ENCODE assay signal across 8 cellular contexts in the genomic region with DNA sequence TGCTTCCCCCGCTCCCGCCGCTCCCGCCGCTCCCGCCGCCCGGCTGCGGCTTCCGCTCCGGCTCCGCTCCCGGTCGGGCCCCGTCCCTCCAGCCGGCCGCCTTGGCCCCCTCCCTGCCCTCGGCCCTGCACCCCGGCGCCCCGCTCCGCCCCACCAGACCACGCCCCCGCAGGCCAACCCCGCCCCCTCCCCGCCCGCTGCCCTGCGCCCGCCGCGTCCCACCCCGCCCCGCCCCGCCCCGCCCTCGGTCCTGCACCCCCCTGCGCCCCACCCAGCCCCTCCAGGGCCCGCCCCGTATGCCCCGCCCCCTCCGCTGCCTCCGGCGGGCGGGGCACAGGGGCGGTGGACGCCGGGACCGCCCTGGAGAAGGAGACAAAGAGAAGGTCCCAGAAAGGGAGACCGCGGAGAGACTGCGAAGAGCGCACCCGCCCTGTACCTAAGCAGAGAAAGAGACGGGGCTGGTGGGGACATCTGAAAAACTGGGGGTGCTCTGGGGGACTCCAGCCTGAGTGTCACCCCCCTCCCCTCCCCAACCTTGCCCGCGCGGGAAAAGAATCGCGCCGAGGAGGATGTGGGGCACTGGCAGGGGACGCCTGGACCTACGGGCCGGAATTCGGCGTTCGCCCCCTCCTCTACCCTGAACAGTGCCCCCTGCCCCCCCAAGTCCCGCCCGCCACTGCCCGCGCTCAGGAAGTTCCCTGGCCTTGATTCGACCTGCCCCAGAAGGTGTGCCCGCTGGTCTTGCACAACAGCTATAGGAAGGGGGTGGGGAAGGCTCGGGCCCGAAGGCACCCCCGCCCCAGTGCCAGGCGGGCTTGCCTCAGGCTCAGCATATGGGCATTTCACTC. TPM values are rescaled to one million over a fixed set of nuclear protein-coding genes. Genes with fewer than 3 reads are reported as not detected.
A peak's percentile ranks its signal among the peaks of the same experiment; 100 is the strongest.
DNase-seq lines count a peak whose midpoint lies in the region; ATAC-seq and TF ChIP-seq lines count a peak whose summit lies in the region.

No MANE protein-coding gene starts in this region.

- 1 to 2% methylated on average over 32 to 70 of the region's 76 CpGs for WGBS in esophagus, 2 donors

- peak overlapping the region; percentile 96 for H3K9ac ChIP-seq in PC-3 (ENCODE audit: low read length)

- H3K27me3 Mint-ChIP-seq in activated T-cell treated with anti-CD3 and anti-CD28 coated beads, Interleukin-2, amount 50 U/mL, for 4 hours (ENCODE audit: low read depth), result no peaks in the 10 kb centered on the region

- H2AFZ ChIP-seq in PC-3 (ENCODE audit: low read length), result 0 out of 2 replicates have a peak overlapping the region, but pooled peaks have one; percentile 48

- TSS peak; percentile 69 for BruUV-seq in PC-3 (replicated peaks; lab: Mats Ljungman, UMichigan)

- CTCF ChIA-PET in PC-3 (lab: Charles Lee), result interaction anchor here (0.7 kb wide), 1 partner anchor 24 kb away, joined by 3 read pairs; no protein-coding TSS in a partner anchor

- H3K9me3 Mint-ChIP-seq in activated T-cell treated with anti-CD3 and anti-CD28 coated beads, Interleukin-2, amount 50 U/mL, for 4 hours, result no peaks in the 10 kb centered on the region

- peak; percentile 99 for DNase-seq in GM03348 (ENCODE audit: low spot score)
- DNase-seq in HT1080 (ENCODE audit: low read depth), result peak; percentile 68
- peak; percentile 87 for DNase-seq in PC-3
- peak; percentile 70 for DNase-seq in activated T-cell treated with anti-CD3 and anti-CD28 coated beads, Interleukin-2, amount 50 U/mL, for 4 hours
- peak; percentile 59 for DNase-seq in stimulated activated CD8-positive, alpha-beta memory T cell treated with anti-CD3 and anti-CD28 coated beads, Interleukin-7, amount 100 ng/mL, for 24 hours (ENCODE audit: low read depth)

- peaks cover 46% of the 10 kb centered on the region for H3K79me2 ChIP-seq in PC-3 (ENCODE audit: low read length)

- no peaks in the 10 kb centered on the region for H3K36me3 Mint-ChIP-seq in activated T-cell treated with anti-CD3 and anti-CD28 coated beads, Interleukin-2, amount 50 U/mL, for 4 hours (ENCODE audit: insufficient read depth)

- H3K27ac ChIP-seq in PC-3 (ENCODE audit: low read length), result peak overlapping the region; percentile 90
- peak overlapping the region; percentile 98 to 100 for H3K27ac ChIP-seq in esophagus (ENCODE audit: low read depth in 2 of 2, low read length in 1 of 2)
- peak overlapping the region; percentile 88 for H3K27ac ChIP-seq in muscle layer of duodenum (ENCODE audit: low read length)

- ATAC-seq in PC-3 (peak; percentile 32), HG03095 (IDR thresholded peaks at IDR 0.05; ENCODE audit: unreplicated experiment) (no peak)
- peak; percentile 82 to 88 for ATAC-seq in activated T-cell treated with anti-CD3 and anti-CD28 coated beads, Interleukin-2, amount 50 U/mL, for 4 hours

- H3K4me2 ChIP-seq in PC-3 (ENCODE audit: low read length), result peak overlapping the region; percentile 95

- intact Hi-C loops in PC-3 (cut with micrococcal nuclease), result loop anchor here (2.0 kb wide), 1 partner anchor 16 kb away; no protein-coding TSS in a partner anchor

- no peaks in the 10 kb centered on the region for H3K9me2 ChIP-seq in PC-3 (replicated peaks; ENCODE audit: low read length)

- H3K4me1 Mint-ChIP-seq in activated T-cell treated with anti-CD3 and anti-CD28 coated beads, Interleukin-2, amount 50 U/mL, for 4 hours (ENCODE audit: low read depth), result peaks cover 28% of the 10 kb centered on the region

- POLR2A ChIA-PET in PC-3 (lab: Charles Lee; ENCODE audit: unreplicated experiment), result interaction anchor here (0.5 to 0.6 kb wide), 2 partner anchors 152 to 218 kb away, joined by 3 to 21 read pairs; no protein-coding TSS in a partner anchor

- peak overlapping the region; percentile 78 for H3K4me3 ChIP-seq in PC-3 (ENCODE audit: low read length)
- H3K4me3 ChIP-seq in esophagus (ENCODE audit: low read depth in 1 of 2, low read length in 2 of 2), result peak overlapping the region; percentile 91 to 94
- peak overlapping the region; percentile 55 to 81 for H3K4me3 ChIP-seq in muscle layer of duodenum (ENCODE audit: low read depth in 1 of 2, low read length in 2 of 2)

- no peaks in the 10 kb centered on the region for H3K9me3 ChIP-seq in PC-3 (ENCODE audit: low read length)
- H3K9me3 ChIP-seq in esophagus (ENCODE audit: control insufficient read depth in 2 of 2, insufficient read depth in 1 of 2, low read depth in 1 of 2, low read length in 1 of 2), result no peaks in the 10 kb centered on the region
- no peaks in the 10 kb centered on the region for H3K9me3 ChIP-seq in muscle layer of duodenum (ENCODE audit: control insufficient read depth in 1 of 2, low read length in 2 of 2)

- TF ChIP-seq CTCF in PC-3 (conservative IDR thresholded peaks at IDR 0.05; ENCODE audit: low read depth, low read length), result no peak

- peaks cover 1% of the 10 kb centered on the region; the same call in 1 of the 2 replicates for H3K36me3 ChIP-seq in PC-3 (ENCODE audit: low read depth, low read length)
- peaks cover 0 to 6% of the 10 kb centered on the region in 2 donors for H3K36me3 ChIP-seq in esophagus (ENCODE audit: control insufficient read depth in 2 of 2, insufficient read depth in 2 of 2, low read length in 1 of 2)
- H3K36me3 ChIP-seq in muscle layer of duodenum (ENCODE audit: control insufficient read depth in 1 of 2, insufficient read depth in 2 of 2, low read length in 2 of 2), result no peaks in the 10 kb centered on the region

- H3K4me3 Mint-ChIP-seq in activated T-cell treated with anti-CD3 and anti-CD28 coated beads, Interleukin-2, amount 50 U/mL, for 4 hours, result peak overlapping the region; percentile 79

- H3F3A ChIP-seq in PC-3 (ENCODE audit: low read length, unreplicated experiment), result no peaks in the 10 kb centered on the region

- H3K27me3 ChIP-seq in PC-3 (ENCODE audit: low read length), result no peaks in the 10 kb centered on the region
- no peaks in the 10 kb centered on the region for H3K27me3 ChIP-seq in esophagus (ENCODE audit: control insufficient read depth in 1 of 2, insufficient read depth in 2 of 2, low read length in 2 of 2)
- H3K27me3 ChIP-seq in muscle layer of duodenum (ENCODE audit: low read depth, low read length), result no peaks in the 10 kb centered on the region

- H3K4me1 ChIP-seq in PC-3 (ENCODE audit: insufficient read depth, low read length) (peaks cover 58% of the 10 kb centered on the region), esophagus (ENCODE audit: control insufficient read depth in 2 of 2, insufficient read depth in 2 of 2, low read length in 1 of 2) (peaks cover 0 to 15% of the 10 kb centered on the region in 2 donors), muscle layer of duodenum (ENCODE audit: control insufficient read depth in 1 of 2, insufficient read depth in 2 of 2, low read length in 2 of 2) (peaks cover 21 to 31% of the 10 kb centered on the region in 2 donors)

- H4K20me1 ChIP-seq in PC-3 (ENCODE audit: low read length), result no peaks in the 10 kb centered on the region

RNA-seq across cellular contexts. Expression of gene STXBP1, which starts 42.9 kb away (rescaled TPM):
- 9.6 and 10.4 TPM in 2 replicates for total RNA-seq in HT1080 (2014; rRNA removed; shearing (Covaris generic))
- polyA plus RNA-seq in HT1080 (2015; cell fraction: cytosol; rRNA removed), result 17.7 and 29.5 TPM in 2 replicates
- polyA plus RNA-seq in HT1080 (2015; cell fraction: nucleus; rRNA removed), result 19.4 and 25.1 TPM in 2 replicates
- 9.1 and 12.2 TPM in 2 replicates for total RNA-seq in PC-3 (2014; rRNA removed)
- total RNA-seq in activated T-cell treated with anti-CD3 and anti-CD28 coated beads, Interleukin-2, amount 50 U/mL, for 4 hours, result 10 to 100 TPM; 10.8 to 11.6 (median 11.0) TPM
- 1 to 10 TPM; 4.7 to 7.1 TPM for polyA plus RNA-seq in esophagus
